ENCODE assay signal across 27 cellular contexts in genomic region chr4:112015960-112016359, GRCh38.
DNase-seq lines count a peak whose midpoint lies in the region; TF ChIP-seq lines count a peak whose summit lies in the region.
"Had no signal": no experiment of that assay in that cellular context is flagged by ENCODE, and none has a peak within 500 bp of the region (broad histone marks: within the 10 kb centered on the region; RNA-seq: fewer than 3 reads in every experiment).

No MANE protein-coding gene starts in this region.

- CTCF ChIA-PET in HEK293 (lab: Yijun Ruan, JAX) = interaction anchor here (0.9 kb wide), 1 partner anchor 380 kb away, joined by 3 read pairs; no protein-coding TSS in a partner anchor

- no peak for DNase-seq in substantia nigra (lab: John Stamatoyannopoulos, UW)
- DNase-seq: 8988T; ACHN; AML-193; BE2C; C1 segment of cervical spinal cord; Caco-2; Calu3; CD4-positive, alpha-beta memory T cell; CD4-positive, alpha-beta T cell; CD4-positive, CD25-positive, alpha-beta regulatory T cell; CD8-positive, alpha-beta memory T cell; CD8-positive, alpha-beta T cell; COR-L47; DMS 273 treated with DMSO at 0.1 percent for 48 hours; DMS153; DMS53; DMS79; DMS79 treated with DMSO at 0.1 percent for 48 hours; DND-41; EL had no signal

- POLR2A ChIA-PET in HEK293 (lab: Yijun Ruan, JAX) = no interaction called here

- no peak for TF ChIP-seq CTCF in HEK293 (tag by site-specific recombination; IDR thresholded peaks at IDR 0.05)

- H3K36me3 ChIP-seq in HEK293 (ENCODE audit: control insufficient read depth in 2 of 2, insufficient read depth in 1 of 2, low read length in 2 of 2) = no peaks in the 10 kb centered on the region
- H3K36me3 ChIP-seq: BE2C; BLaER1; BLaER1 treated with 17β-estradiol and CSF1 and Interleukin-3, amounts not matched to agents 10 nM and 100 nM had no signal

- no peak overlapping the region for H3K4me3 ChIP-seq in HEK293 (ENCODE audit: low read depth, low read length)
- H3K4me3 ChIP-seq: A549; BLaER1; BLaER1 treated with 17β-estradiol and CSF1 and Interleukin-3, amounts not matched to agents 10 nM and 100 nM had no signal

- no peaks in the 10 kb centered on the region for H3K9me3 ChIP-seq in HEK293 (ENCODE audit: control insufficient read depth, insufficient read depth, low read depth, low read length)
- H3K9me3 ChIP-seq: A549; BE2C; BLaER1; BLaER1 treated with 17β-estradiol and CSF1 and Interleukin-3, amounts not matched to agents 10 nM and 100 nM; Caco-2 had no signal

- no peaks in the 10 kb centered on the region for H3K4me1 ChIP-seq in HEK293 (ENCODE audit: control insufficient read depth, insufficient read depth, low read length)
- H3K4me1 ChIP-seq: A549; BE2C; BLaER1; BLaER1 treated with 17β-estradiol and CSF1 and Interleukin-3, amounts not matched to agents 10 nM and 100 nM; Caco-2 had no signal

- H3K27ac ChIP-seq in HEK293 (ENCODE audit: extremely low read depth, low read depth, low read length) = no peak overlapping the region
- H3K27ac ChIP-seq in substantia nigra (ENCODE audit: low read depth, low read length, poor library complexity, severe bottlenecking) = no peak overlapping the region
- H3K27ac ChIP-seq: 22Rv1; A549; BLaER1; BLaER1 treated with 17β-estradiol and CSF1 and Interleukin-3, amounts not matched to agents 10 nM and 100 nM; C4-2B had no signal

TF ChIP-seq in HEK293, 187 proteins besides CTCF, POLR2A, EP300 and RAD21:
- peak; percentile 67; the same call in 1 of the 2 replicates for TF ChIP-seq SCRT1 (tag by site-specific recombination; IDR thresholded peaks at IDR 0.05; ENCODE audit: borderline replicate concordance)
- TF ChIP-seq ZNF398 (tag by site-specific recombination; IDR thresholded peaks at IDR 0.05) = no peak
- TF ChIP-seq SCRT2 (tag by site-specific recombination; IDR thresholded peaks at IDR 0.05) = peak; percentile 88
